In the genomic region with DNA sequence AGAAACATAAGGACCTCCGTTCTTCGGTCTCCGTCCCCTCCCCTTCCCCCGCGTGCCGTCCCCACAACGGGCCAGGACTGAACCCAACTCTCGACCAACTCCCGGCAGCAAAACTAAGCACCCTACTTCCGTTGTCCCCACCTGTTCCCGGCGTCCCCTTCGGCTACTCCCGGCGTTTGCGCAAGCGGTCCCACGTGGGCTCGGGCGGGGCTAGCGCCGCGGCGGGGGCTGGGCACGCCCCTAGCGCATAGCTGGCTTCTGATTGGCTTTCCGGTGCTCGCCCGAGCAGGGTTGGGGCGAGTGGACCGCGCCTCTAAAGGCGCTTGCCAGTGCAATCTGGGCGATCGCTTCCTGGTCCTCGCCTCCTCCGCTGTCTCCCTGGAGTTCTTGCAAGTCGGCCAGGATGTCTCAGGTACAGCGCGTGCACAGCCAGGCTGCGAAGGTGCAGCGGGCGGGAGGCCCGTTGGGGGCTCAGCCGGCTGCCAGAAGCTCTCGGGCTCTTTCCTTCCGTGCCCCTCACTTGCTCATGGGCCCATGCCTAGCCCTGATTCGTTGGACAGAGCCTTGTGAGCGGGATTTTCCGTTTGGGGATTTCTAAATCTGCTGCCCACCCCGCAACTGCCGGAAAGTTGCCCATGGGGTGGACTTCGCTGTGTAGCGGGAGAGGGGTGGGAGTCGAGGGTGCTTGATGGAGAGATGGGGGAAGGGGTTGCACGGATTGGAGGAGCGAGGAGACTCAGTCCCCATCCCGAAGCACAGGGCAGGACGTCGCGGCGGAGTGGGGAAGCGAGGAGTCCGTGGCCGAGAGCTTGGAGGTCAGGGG, we compare ENCODE assay signal across 8 cellular contexts. TPM values are rescaled to one million over a fixed set of nuclear protein-coding genes. Genes with fewer than 3 reads are reported as not detected.
A peak's percentile ranks its signal among the peaks of the same experiment; 100 is the strongest.
DNase-seq lines count a peak whose midpoint lies in the region; ATAC-seq and TF ChIP-seq lines count a peak whose summit lies in the region.

A gene (minus strand): TSS at position 186 of the 823 bp plus-strand sequence. CDS start 26,875 bp downstream, outside the sequence.
A gene (plus strand): TSS at position 329 of the 823 bp plus-strand sequence. CDS start 75 bp downstream, at position 404.

- H3K4ac ChIP-seq in trophoblast cell (ENCODE audit: low read depth, low read length) = peak within 1 kb of the TSS; percentile 91

- DNase-seq in GM12864 (ENCODE audit: low read depth) = peak; percentile 92
- peak; percentile 91 to 97 (median 95) for DNase-seq in NCI-H1417 (lab: John Stamatoyannopoulos, UW)
- DNase-seq in SW 1271 (lab: John Stamatoyannopoulos, UW) = peak; percentile 83 to 91
- DNase-seq in adipocyte (ENCODE audit: low read depth) = peak; percentile 98
- DNase-seq in cardiac muscle cell (ENCODE audit: low read depth in 1 of 2, low spot score in 1 of 2) = peak; percentile 95 to 97
- peak; percentile 96 to 97 for DNase-seq in trophoblast cell
- DNase-seq in transverse colon = peak; percentile 97

- H3K27ac ChIP-seq in cardiac muscle cell (peak within 1 kb of the TSS; percentile 61), trophoblast cell (ENCODE audit: low read depth, low read length) (peak within 1 kb of the TSS; percentile 76), transverse colon (peak within 1 kb of the TSS; percentile 89 to 95 (median 94))

- peaks cover 40% of the 10 kb centered on the region for H3K36me3 ChIP-seq in adipocyte (ENCODE audit: control insufficient read depth, insufficient read depth, low read length, severe bottlenecking)
- peaks cover 21% of the 10 kb centered on the region for H3K36me3 ChIP-seq in cardiac muscle cell
- peaks cover 17 to 28% of the 10 kb centered on the region in 2 experiments for H3K36me3 ChIP-seq in trophoblast cell (ENCODE audit: control insufficient read depth in 1 of 2, insufficient read depth in 2 of 2, low read length in 2 of 2)
- peaks cover 0 to 34% (median 7%) of the 10 kb centered on the region in 4 donors for H3K36me3 ChIP-seq in transverse colon

- H3K18ac ChIP-seq in trophoblast cell (ENCODE audit: low read length) = peak within 1 kb of the TSS; percentile 77

- TF ChIP-seq POLR2A in transverse colon (IDR thresholded peaks at IDR 0.05) = peak; percentile 97

- H3K79me1 ChIP-seq in trophoblast cell (ENCODE audit: low read length) = peaks cover 16% of the 10 kb centered on the region

- TF ChIP-seq CTCF in GM12864 (IDR thresholded peaks at IDR 0.05; ENCODE audit: low read depth, low read length, missing control alignments) (no peak), cardiac muscle cell (IDR thresholded peaks at IDR 0.05; ENCODE audit: low read depth, low read length) (no peak), transverse colon (IDR thresholded peaks at IDR 0.05) (no peak)

- no peak within 1 kb of the TSS for H3K23ac ChIP-seq in trophoblast cell (ENCODE audit: low read length)

- peak; percentile 94 for ATAC-seq in HG02759 (IDR thresholded peaks at IDR 0.05; ENCODE audit: unreplicated experiment)

- H3K9ac ChIP-seq in adipocyte (ENCODE audit: low read length) (peak within 1 kb of the TSS; percentile 96), trophoblast cell (ENCODE audit: low read length) (peak within 1 kb of the TSS; percentile 84)

- H3K4me1 ChIP-seq in adipocyte (ENCODE audit: control insufficient read depth, insufficient read depth, low read length) (peaks cover 36% of the 10 kb centered on the region), cardiac muscle cell (ENCODE audit: low read depth) (peaks cover 5% of the 10 kb centered on the region), trophoblast cell (ENCODE audit: control insufficient read depth in 1 of 2, insufficient read depth in 2 of 2, low read length in 2 of 2) (peaks cover 8 to 16% of the 10 kb centered on the region in 2 experiments), transverse colon (peaks cover 13 to 38% (median 24%) of the 10 kb centered on the region in 4 donors)

- peaks cover 15% of the 10 kb centered on the region for H3K79me2 ChIP-seq in trophoblast cell (ENCODE audit: control insufficient read depth, insufficient read depth, low read length, poor library complexity)

- H4K8ac ChIP-seq in trophoblast cell (ENCODE audit: low read depth, low read length) = peak within 1 kb of the TSS; percentile 84

- H3K14ac ChIP-seq in trophoblast cell (ENCODE audit: low read length) = peak within 1 kb of the TSS; percentile 78

- intact Hi-C loops in transverse colon (cut with DNase I; ENCODE audit: low total_unique reads) = no loop called here

- H3K27me3 ChIP-seq in adipocyte (replicated peaks; ENCODE audit: control insufficient read depth, insufficient read depth, low read length) = no peaks in the 10 kb centered on the region
- no peaks in the 10 kb centered on the region for H3K27me3 ChIP-seq in cardiac muscle cell
- no peaks in the 10 kb centered on the region for H3K27me3 ChIP-seq in trophoblast cell (ENCODE audit: insufficient read depth, low read length)
- H3K27me3 ChIP-seq in transverse colon = no peaks in the 10 kb centered on the region

- TF ChIP-seq EP300 in transverse colon (IDR thresholded peaks at IDR 0.05; ENCODE audit: low read depth) = peak; percentile 55

- H3K9me3 ChIP-seq in adipocyte (ENCODE audit: control insufficient read depth, low read length) (no peaks in the 10 kb centered on the region), cardiac muscle cell (ENCODE audit: low read depth) (no peaks in the 10 kb centered on the region), trophoblast cell (ENCODE audit: insufficient read depth, low read depth, low read length) (no peaks in the 10 kb centered on the region), transverse colon (no peaks in the 10 kb centered on the region)

- H2BK120ac ChIP-seq in trophoblast cell (ENCODE audit: insufficient read depth, low read length, poor library complexity) = peak within 1 kb of the TSS; percentile 69

- H2BK12ac ChIP-seq in trophoblast cell (ENCODE audit: low read length) = peak within 1 kb of the TSS; percentile 47

- H2BK5ac ChIP-seq in trophoblast cell (ENCODE audit: low read depth, low read length, poor library complexity) = peak within 1 kb of the TSS; percentile 59

- peak within 1 kb of the TSS; percentile 87 for H2AFZ ChIP-seq in trophoblast cell (ENCODE audit: insufficient read depth, low read length, poor library complexity)

- peak within 1 kb of the TSS; percentile 85 for H4K91ac ChIP-seq in trophoblast cell (ENCODE audit: low read depth, low read length)

- in situ Hi-C loops in transverse colon (cut with MboI; ENCODE audit: low pct_ligation_motif_present in 1 of 4, low pct_unique_long_range_greater_than_20kb in 1 of 4, low sequenced_read_pairs in 3 of 4) = no loop called here

- no CpG with 5 or more reads among the region's 65 CpGs for WGBS in trophoblast cell (ENCODE audit: extremely low coverage, insufficient coverage, insufficient read length)
- 0% methylated on average over 60 of the region's 65 CpGs; no CpG with 5 or more reads in 1 of the 2 donors for WGBS in transverse colon (ENCODE audit: low coverage in 1 of 2), 2 donors

- H2AK5ac ChIP-seq in trophoblast cell (ENCODE audit: low read length) = peak within 1 kb of the TSS; percentile 46

- H3K4me3 ChIP-seq in GM12864 (ENCODE audit: low read depth, low read length) (peak within 1 kb of the TSS; percentile 91), adipocyte (ENCODE audit: low read length) (peak within 1 kb of the TSS; percentile 93), cardiac muscle cell (peak within 1 kb of the TSS; percentile 69), trophoblast cell (ENCODE audit: low read depth, low read length) (peak within 1 kb of the TSS; percentile 82), transverse colon (peak within 1 kb of the TSS; percentile 60 to 67 (median 66))

- peak within 1 kb of the TSS; percentile 82 for H3K4me2 ChIP-seq in trophoblast cell (ENCODE audit: low read length)

- H4K12ac ChIP-seq in trophoblast cell (ENCODE audit: low read depth, low read length) = peak within 1 kb of the TSS; percentile 79

RNA-seq across cellular contexts. Expression of the first gene that starts in this region (rescaled TPM):
- 8.3 and 9.5 TPM in 2 replicates for total RNA-seq in cardiac muscle cell
- polyA plus RNA-seq in cardiac muscle cell = 17.0 and 17.6 TPM in 2 replicates
- 10.2 and 11.7 TPM in 2 replicates for polyA plus RNA-seq in trophoblast cell (2013)
- 10 to 100 TPM in 1 of 4 donors, 1 to 10 TPM in 1, not detected in 2; 2.9 to 11.3 TPM for total RNA-seq in transverse colon

RNA-seq across cellular contexts. Expression of the second gene that starts in this region (rescaled TPM):
- total RNA-seq in cardiac muscle cell = 158 and 205 TPM in 2 replicates
- polyA plus RNA-seq in cardiac muscle cell = 297 and 350 TPM in 2 replicates
- polyA plus RNA-seq in trophoblast cell (2013) = 709 and 755 TPM in 2 replicates
- total RNA-seq in transverse colon = 100 to 1,000 TPM in 2 of 4 donors, 10 to 100 TPM in 2; 33.8 to 212 (median 149) TPM

Comparison
In these comparisons a context has a peak if more than half of its experiments do, and no peak if none do; other contexts are left out.
1. Peak in every context shown above with its lines: DNase-seq, ATAC-seq, H3K4me3 ChIP-seq and H3K27ac ChIP-seq.